Comparison of ENCODE assay signal across 8 cellular contexts in genomic region chr16:3188925-3189825, GRCh38. TPM values are rescaled to one million over a fixed set of nuclear protein-coding genes. Genes with fewer than 3 reads are reported as not detected.
A peak's percentile ranks its signal among the peaks of the same experiment; 100 is the strongest.
DNase-seq lines count a peak whose midpoint lies in the region; ATAC-seq and TF ChIP-seq lines count a peak whose summit lies in the region.

No MANE protein-coding gene starts in this region.

- no peak overlapping the region for H3K27ac ChIP-seq in CD4-positive, CD25-positive, alpha-beta regulatory T cell (ENCODE audit: insufficient read depth, low read length, poor library complexity, severe bottlenecking)
- no peak overlapping the region for H3K27ac ChIP-seq in duodenal mucosa (ENCODE audit: low read depth, low read length)

- DNase-seq in CD4-positive, CD25-positive, alpha-beta regulatory T cell, result peak in 1 of 3 donors; percentile 66
- peak; percentile 86 for DNase-seq in H7
- no peak for DNase-seq in T-helper 17 cell
- peak; percentile 63 for DNase-seq in nephron progenitor cell
- no peak for DNase-seq in T-helper 9 cell

- H3K9me3 Mint-ChIP-seq in CD4-positive, CD25-positive, alpha-beta regulatory T cell, result peaks cover 0 to 15% (median 2%) of the 10 kb centered on the region in 7 donors
- H3K9me3 Mint-ChIP-seq in nephron progenitor cell, result peaks cover 31% of the 10 kb centered on the region

- ATAC-seq in CD4-positive, CD25-positive, alpha-beta regulatory T cell (ENCODE audit: low read depth in 2 of 2), result peak in 1 of 2 donors; percentile 27
- peak; percentile 40 for ATAC-seq in T-helper 17 cell
- ATAC-seq in GM18867 (IDR thresholded peaks at IDR 0.05; ENCODE audit: unreplicated experiment), result no peak
- ATAC-seq in GM18907 (IDR thresholded peaks at IDR 0.05; ENCODE audit: unreplicated experiment), result no peak

- H3K36me3 ChIP-seq in CD4-positive, CD25-positive, alpha-beta regulatory T cell (ENCODE audit: control insufficient read depth, insufficient read depth, low read length), result no peaks in the 10 kb centered on the region
- H3K36me3 ChIP-seq in H7 (replicated peaks; ENCODE audit: control insufficient read depth, insufficient read depth, low read length) (no peaks in the 10 kb centered on the region), duodenal mucosa (ENCODE audit: control insufficient read depth in 1 of 2, insufficient read depth in 2 of 2, low read length in 2 of 2) (no peaks in the 10 kb centered on the region)

- no peaks in the 10 kb centered on the region for H3K9me3 ChIP-seq in CD4-positive, CD25-positive, alpha-beta regulatory T cell (ENCODE audit: control insufficient read depth in 2 of 2, low read length in 2 of 2)
- H3K9me3 ChIP-seq in T-helper 17 cell (ENCODE audit: control insufficient read depth, low read length, poor library complexity, severe bottlenecking) (no peaks in the 10 kb centered on the region), duodenal mucosa (ENCODE audit: control insufficient read depth in 1 of 2, low read length in 2 of 2) (no peaks in the 10 kb centered on the region)

- H3K9ac ChIP-seq in duodenal mucosa (ENCODE audit: low read depth in 1 of 2, low read length in 2 of 2), result no peak overlapping the region

- peaks cover 20 to 52% (median 34%) of the 10 kb centered on the region in 4 donors for H3K4me1 Mint-ChIP-seq in CD4-positive, CD25-positive, alpha-beta regulatory T cell
- H3K4me1 Mint-ChIP-seq in T-helper 17 cell (peaks cover 32% of the 10 kb centered on the region), nephron progenitor cell (peaks cover 18% of the 10 kb centered on the region)

- no peak for TF ChIP-seq CTCF in nephron progenitor cell (IDR thresholded peaks at IDR 0.05)

- H3K4me1 ChIP-seq in CD4-positive, CD25-positive, alpha-beta regulatory T cell (ENCODE audit: control insufficient read depth, insufficient read depth, low read length, poor library complexity, severe bottlenecking), result peaks cover 38% of the 10 kb centered on the region
- H3K4me1 ChIP-seq in duodenal mucosa (ENCODE audit: control insufficient read depth in 1 of 2, insufficient read depth in 2 of 2, low read length in 2 of 2), result peaks cover 0 to 11% of the 10 kb centered on the region in 2 donors

- H3K4me3 ChIP-seq in CD4-positive, CD25-positive, alpha-beta regulatory T cell (ENCODE audit: low read depth, low read length), result peak overlapping the region; percentile 13
- peak overlapping the region; percentile 85 for H3K4me3 ChIP-seq in H7 (ENCODE audit: insufficient read depth, low read depth, low read length)
- peak overlapping the region; percentile 29 to 43 for H3K4me3 ChIP-seq in duodenal mucosa (ENCODE audit: low read depth in 1 of 2, low read length in 2 of 2)

- peak overlapping the region; percentile 76 to 92 (median 82) for H3K4me3 Mint-ChIP-seq in CD4-positive, CD25-positive, alpha-beta regulatory T cell
- peak overlapping the region; percentile 80 for H3K4me3 Mint-ChIP-seq in T-helper 17 cell
- H3K4me3 Mint-ChIP-seq in nephron progenitor cell, result peak overlapping the region; percentile 91

- H3K27me3 Mint-ChIP-seq in CD4-positive, CD25-positive, alpha-beta regulatory T cell, result peaks cover 91% of the 10 kb centered on the region
- peaks cover 79% of the 10 kb centered on the region for H3K27me3 Mint-ChIP-seq in T-helper 17 cell
- H3K27me3 Mint-ChIP-seq in nephron progenitor cell (ENCODE audit: low read depth, poor library complexity), result peaks cover 93% of the 10 kb centered on the region

- peaks cover under 1% of the 10 kb centered on the region for H3K36me3 Mint-ChIP-seq in CD4-positive, CD25-positive, alpha-beta regulatory T cell
- H3K36me3 Mint-ChIP-seq in T-helper 17 cell (ENCODE audit: low read depth) (no peaks in the 10 kb centered on the region), nephron progenitor cell (ENCODE audit: low read depth) (no peaks in the 10 kb centered on the region)

- H3K27me3 ChIP-seq in CD4-positive, CD25-positive, alpha-beta regulatory T cell (ENCODE audit: control insufficient read depth, insufficient read depth, low read length), result peaks cover 36% of the 10 kb centered on the region
- peaks cover 19% of the 10 kb centered on the region for H3K27me3 ChIP-seq in H7 (ENCODE audit: control insufficient read depth, insufficient read depth, low read length)
- H3K27me3 ChIP-seq in duodenal mucosa (ENCODE audit: control insufficient read depth in 1 of 2, insufficient read depth in 2 of 2, low read length in 2 of 2), result peaks cover 67 to 69% of the 10 kb centered on the region in 2 donors

- peak overlapping the region in 2 of 3 donors; percentile 86 to 98 for H3K27ac Mint-ChIP-seq in CD4-positive, CD25-positive, alpha-beta regulatory T cell
- H3K27ac Mint-ChIP-seq in T-helper 17 cell (peak overlapping the region; percentile 55), nephron progenitor cell (no peak overlapping the region)

RNA-seq across cellular contexts. Expression of gene OR1F1, which starts 1.2 kb away (rescaled TPM):
- not detected for total RNA-seq in CD4-positive, CD25-positive, alpha-beta regulatory T cell
- under 1 TPM in 3 of 4 donors, not detected in 1; 0.20 to 0.70 (median 0.61) TPM for polyA plus RNA-seq in CD4-positive, CD25-positive, alpha-beta regulatory T cell
- total RNA-seq in H7 (2014; rRNA removed; shearing (Covaris generic)), result not detected in 2 replicates
- not detected for total RNA-seq in T-helper 17 cell

RNA-seq across cellular contexts. Expression of gene ZNF200, which starts 45.8 kb away (rescaled TPM):
- total RNA-seq in CD4-positive, CD25-positive, alpha-beta regulatory T cell, result 12.8 TPM
- polyA plus RNA-seq in CD4-positive, CD25-positive, alpha-beta regulatory T cell, result 10 to 100 TPM; 15.3 to 24.5 (median 19.5) TPM
- total RNA-seq in H7 (2014; rRNA removed; shearing (Covaris generic)), result 9.1 and 13.1 TPM in 2 replicates
- 1 to 10 TPM; 3.2 to 4.8 TPM for total RNA-seq in T-helper 17 cell

RNA-seq across cellular contexts. Expression of gene ZNF213, which starts 54.3 kb away (rescaled TPM):
- total RNA-seq in CD4-positive, CD25-positive, alpha-beta regulatory T cell, result 3.8 TPM
- 1 to 10 TPM; 1.9 to 2.3 (median 2.1) TPM for polyA plus RNA-seq in CD4-positive, CD25-positive, alpha-beta regulatory T cell
- total RNA-seq in H7 (2014; rRNA removed; shearing (Covaris generic)), result 5.5 and 6.3 TPM in 2 replicates
- total RNA-seq in T-helper 17 cell, result 1 to 10 TPM; 3.1 to 3.4 TPM

Comparison
In these comparisons a context has a peak if more than half of its experiments do, and no peak if none do; other contexts are left out.
1. DNase-seq: peak in H7 (single experiment) and nephron progenitor cell (single experiment); none in T-helper 17 cell (0 of 3) and T-helper 9 cell (single experiment).
2. H3K4me3 ChIP-seq: peak in every context shown above with its lines; median percentile 85 in H7; 36 in duodenal mucosa; 13 in CD4-positive, CD25-positive, alpha-beta regulatory T cell.
3. Peak in every context shown above with its lines, with median percentiles within 50 percentile points of each other: H3K4me3 Mint-ChIP-seq.